1 cellular context compared by ENCODE assay signal in the genomic region with DNA sequence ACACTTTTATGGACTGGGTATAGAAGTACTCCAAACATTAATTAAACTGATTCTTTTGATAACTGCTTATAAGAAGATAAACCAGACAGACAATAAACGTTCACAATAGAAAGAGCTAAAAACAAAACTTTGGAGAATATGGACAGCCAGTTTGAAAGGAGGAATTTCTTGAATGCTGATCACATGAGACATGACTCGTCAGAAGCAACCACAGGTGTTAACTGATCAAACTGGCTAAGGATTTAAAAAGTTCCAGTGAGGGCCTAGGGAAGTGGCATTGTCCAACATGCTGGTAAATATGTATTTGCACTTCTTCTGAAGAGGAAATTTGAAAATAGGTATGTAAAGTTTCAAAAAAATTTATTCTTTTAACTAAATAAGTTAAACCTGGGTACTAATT.
TF ChIP-seq lines count a peak whose summit lies in the region.

No MANE protein-coding gene starts in this region.

TF ChIP-seq in SK-N-SH, 30 proteins besides CTCF, POLR2A, EP300 and RAD21 (continued from another document):
- TF ChIP-seq, protein P1, sequence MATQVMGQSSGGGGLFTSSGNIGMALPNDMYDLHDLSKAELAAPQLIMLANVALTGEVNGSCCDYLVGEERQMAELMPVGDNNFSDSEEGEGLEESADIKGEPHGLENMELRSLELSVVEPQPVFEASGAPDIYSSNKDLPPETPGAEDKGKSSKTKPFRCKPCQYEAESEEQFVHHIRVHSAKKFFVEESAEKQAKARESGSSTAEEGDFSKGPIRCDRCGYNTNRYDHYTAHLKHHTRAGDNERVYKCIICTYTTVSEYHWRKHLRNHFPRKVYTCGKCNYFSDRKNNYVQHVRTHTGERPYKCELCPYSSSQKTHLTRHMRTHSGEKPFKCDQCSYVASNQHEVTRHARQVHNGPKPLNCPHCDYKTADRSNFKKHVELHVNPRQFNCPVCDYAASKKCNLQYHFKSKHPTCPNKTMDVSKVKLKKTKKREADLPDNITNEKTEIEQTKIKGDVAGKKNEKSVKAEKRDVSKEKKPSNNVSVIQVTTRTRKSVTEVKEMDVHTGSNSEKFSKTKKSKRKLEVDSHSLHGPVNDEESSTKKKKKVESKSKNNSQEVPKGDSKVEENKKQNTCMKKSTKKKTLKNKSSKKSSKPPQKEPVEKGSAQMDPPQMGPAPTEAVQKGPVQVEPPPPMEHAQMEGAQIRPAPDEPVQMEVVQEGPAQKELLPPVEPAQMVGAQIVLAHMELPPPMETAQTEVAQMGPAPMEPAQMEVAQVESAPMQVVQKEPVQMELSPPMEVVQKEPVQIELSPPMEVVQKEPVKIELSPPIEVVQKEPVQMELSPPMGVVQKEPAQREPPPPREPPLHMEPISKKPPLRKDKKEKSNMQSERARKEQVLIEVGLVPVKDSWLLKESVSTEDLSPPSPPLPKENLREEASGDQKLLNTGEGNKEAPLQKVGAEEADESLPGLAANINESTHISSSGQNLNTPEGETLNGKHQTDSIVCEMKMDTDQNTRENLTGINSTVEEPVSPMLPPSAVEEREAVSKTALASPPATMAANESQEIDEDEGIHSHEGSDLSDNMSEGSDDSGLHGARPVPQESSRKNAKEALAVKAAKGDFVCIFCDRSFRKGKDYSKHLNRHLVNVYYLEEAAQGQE (IDR thresholded peaks at IDR 0.05; ENCODE audit: low read depth, low read length) = no peak
- TF ChIP-seq EZH2phosphoT487 (IDR thresholded peaks at IDR 0.05; ENCODE audit: borderline replicate concordance, low read depth) = no peak
